In genomic region chr10:86959737-86960002, GRCh38 we compare ENCODE assay signal across 13 cellular contexts. TPM values are rescaled to one million over a fixed set of nuclear protein-coding genes. Genes with fewer than 3 reads are reported as not detected.
DNase-seq lines count a peak whose midpoint lies in the region; ATAC-seq and TF ChIP-seq lines count a peak whose summit lies in the region.
"Had no signal": no experiment of that assay in that cellular context is flagged by ENCODE, and none has a peak within 500 bp of the region (broad histone marks: within the 10 kb centered on the region; RNA-seq: fewer than 3 reads in every experiment).

No MANE protein-coding gene starts in this region.

- CTCF ChIA-PET in activated CD4-positive, alpha-beta T cell treated with anti-CD3 and anti-CD28 coated beads for 36 hours (lab: Charles Lee): no interaction called here

- TF ChIP-seq POLR2A in tibial nerve (IDR thresholded peaks at IDR 0.05): no peak

- POLR2A ChIA-PET in activated CD4-positive, alpha-beta T cell treated with anti-CD3 and anti-CD28 coated beads for 36 hours (lab: Charles Lee): no interaction called here

- intact Hi-C loops in activated CD4-positive, alpha-beta T cell treated with anti-CD3 and anti-CD28 coated beads for 36 hours (cut with DNase I, micrococcal nuclease): loop anchor here (1.0 to 10.0 kb wide), 3 partner anchors 20 to 271 kb away; partner anchors contain the start of genes GLUD1 (in 1 of the 2) and SHLD2 (in 1 of the 2)
- intact Hi-C loops in sciatic nerve (cut with DNase I): no loop called here

- TF ChIP-seq CTCF in tibial nerve (IDR thresholded peaks at IDR 0.05): no peak

- H3K27ac ChIP-seq in caudate nucleus (ENCODE audit: low read depth, low read length): peak overlapping the region; percentile 67
- H3K27ac ChIP-seq in muscle layer of duodenum (ENCODE audit: low read length): peak overlapping the region; percentile 39
- H3K27ac ChIP-seq in tibial nerve: peak overlapping the region; percentile 67 to 94 (median 84)

- H3K27me3 Mint-ChIP-seq in activated CD4-positive, alpha-beta T cell treated with anti-CD3 and anti-CD28 coated beads for 36 hours: no peaks in the 10 kb centered on the region
- H3K27me3 Mint-ChIP-seq: stimulated activated naive CD8-positive, alpha-beta T cell treated with anti-CD3 and anti-CD28 coated beads, Interleukin-15, amount 100 ng/mL, for 72 hours had no signal

- H3K4me1 ChIP-seq in muscle layer of duodenum (ENCODE audit: control insufficient read depth in 1 of 2, insufficient read depth in 2 of 2, low read length in 2 of 2): peaks cover 8 to 14% of the 10 kb centered on the region in 2 donors
- H3K4me1 ChIP-seq in tibial nerve: peaks cover 3 to 83% (median 46%) of the 10 kb centered on the region in 4 donors

- DNase-seq in activated CD4-positive, alpha-beta T cell treated with anti-CD3 and anti-CD28 coated beads for 36 hours: peak; percentile 3
- DNase-seq in activated CD4-positive, alpha-beta T cell treated with anti-CD3 and anti-CD28 coated beads, Interleukin-2, amount 50 U/mL, for 1 hour: no peak
- no peak for DNase-seq in caudate nucleus (lab: John Stamatoyannopoulos, UW)
- DNase-seq in tibial nerve (ENCODE audit: low spot score in 2 of 2): no peak
- DNase-seq in NOMO-1 (lab: John Stamatoyannopoulos, UW; ENCODE audit: unreplicated experiment in 2 of 2): no peak
- no peak for DNase-seq in sciatic nerve (ENCODE audit: low spot score)
- DNase-seq: GDM1; NCI-H510A treated with DMSO at 0.1 percent for 48 hours; SIG-M5; stimulated activated CD4-positive, alpha-beta T cell treated with anti-CD3 and anti-CD28 coated beads, Interleukin-4, amount 100 ng/mL, for 4 hours had no signal

- H3K4me3 Mint-ChIP-seq in activated CD4-positive, alpha-beta T cell treated with anti-CD3 and anti-CD28 coated beads for 36 hours: no peak overlapping the region
- H3K4me3 Mint-ChIP-seq: stimulated activated naive CD8-positive, alpha-beta T cell treated with anti-CD3 and anti-CD28 coated beads, Interleukin-15, amount 100 ng/mL, for 72 hours had no signal

- H3K4me1 Mint-ChIP-seq in activated CD4-positive, alpha-beta T cell treated with anti-CD3 and anti-CD28 coated beads for 36 hours: no peaks in the 10 kb centered on the region

- no peaks in the 10 kb centered on the region for H3K36me3 Mint-ChIP-seq in activated CD4-positive, alpha-beta T cell treated with anti-CD3 and anti-CD28 coated beads for 36 hours (ENCODE audit: low read depth)

- H3K27ac Mint-ChIP-seq in activated CD4-positive, alpha-beta T cell treated with anti-CD3 and anti-CD28 coated beads for 36 hours: no peak overlapping the region
- H3K27ac Mint-ChIP-seq: stimulated activated naive CD8-positive, alpha-beta T cell treated with anti-CD3 and anti-CD28 coated beads, Interleukin-15, amount 100 ng/mL, for 72 hours had no signal

- ATAC-seq in activated CD4-positive, alpha-beta T cell treated with anti-CD3 and anti-CD28 coated beads for 36 hours: no peak
- ATAC-seq in HG03175 (IDR thresholded peaks at IDR 0.05; ENCODE audit: unreplicated experiment): no peak
- no peak for ATAC-seq in sciatic nerve

- no peaks in the 10 kb centered on the region for H3K27me3 ChIP-seq in muscle layer of duodenum (ENCODE audit: low read depth, low read length)
- H3K27me3 ChIP-seq in tibial nerve: no peaks in the 10 kb centered on the region

- no peak for TF ChIP-seq EP300 in tibial nerve (IDR thresholded peaks at IDR 0.05)

- H3K9me3 Mint-ChIP-seq in activated CD4-positive, alpha-beta T cell treated with anti-CD3 and anti-CD28 coated beads for 36 hours (ENCODE audit: low read depth): no peaks in the 10 kb centered on the region
- H3K9me3 Mint-ChIP-seq: stimulated activated naive CD8-positive, alpha-beta T cell treated with anti-CD3 and anti-CD28 coated beads, Interleukin-15, amount 100 ng/mL, for 72 hours had no signal

- WGBS in tibial nerve, 2 donors: 58 to 100% methylated on average over 2 of the region's 2 CpGs

- H3K4me3 ChIP-seq in muscle layer of duodenum (ENCODE audit: low read depth in 1 of 2, low read length in 2 of 2): peak overlapping the region in 1 of 2 donors; percentile 7
- peak overlapping the region in 2 of 4 donors; percentile 15 to 44 for H3K4me3 ChIP-seq in tibial nerve

- H3K36me3 ChIP-seq in muscle layer of duodenum (ENCODE audit: control insufficient read depth in 1 of 2, insufficient read depth in 2 of 2, low read length in 2 of 2) (no peaks in the 10 kb centered on the region), tibial nerve (no peaks in the 10 kb centered on the region)

- H3K9me3 ChIP-seq in muscle layer of duodenum (ENCODE audit: control insufficient read depth in 1 of 2, low read length in 2 of 2) (no peaks in the 10 kb centered on the region), tibial nerve (no peaks in the 10 kb centered on the region)

RNA-seq across cellular contexts. Expression of gene SNCG, which starts 1.3 kb away (rescaled TPM):
- not detected for total RNA-seq in activated CD4-positive, alpha-beta T cell treated with anti-CD3 and anti-CD28 coated beads for 36 hours
- total RNA-seq in tibial nerve: 100 to 1,000 TPM in 2 of 4 donors, 10 to 100 TPM in 2; 86.1 to 213 (median 119) TPM
- total RNA-seq in sciatic nerve: 132 TPM

RNA-seq across cellular contexts. Expression of gene MMRN2, which starts 2.3 kb away (rescaled TPM):
- total RNA-seq in activated CD4-positive, alpha-beta T cell treated with anti-CD3 and anti-CD28 coated beads for 36 hours: not detected
- total RNA-seq in tibial nerve (10 to 100 TPM; 27.6 to 81.2 (median 61.9) TPM), sciatic nerve (66.2 TPM)

RNA-seq across cellular contexts. Expression of gene ADIRF, which starts 8.6 kb away (rescaled TPM):
- not detected for total RNA-seq in activated CD4-positive, alpha-beta T cell treated with anti-CD3 and anti-CD28 coated beads for 36 hours
- total RNA-seq in tibial nerve (1,000 to 10,000 TPM in 2 of 4 donors, 100 to 1,000 TPM in 2; 703 to 1,895 (median 1,121) TPM), sciatic nerve (599 TPM)

Comparison
In these comparisons a context has a peak if more than half of its experiments do, and no peak if none do; other contexts are left out.
1. RNA of gene SNCG, which starts 1.3 kb away (total RNA-seq): 86.1 to 213 TPM in tibial nerve and 132 TPM in sciatic nerve (single experiment); not detected in activated CD4-positive, alpha-beta T cell treated with anti-CD3 and anti-CD28 coated beads for 36 hours; every median in the first group is over 10 times any median in the second.
2. RNA of gene MMRN2, which starts 2.3 kb away (total RNA-seq): 66.2 TPM in sciatic nerve (single experiment) and 27.6 to 81.2 TPM in tibial nerve; not detected in activated CD4-positive, alpha-beta T cell treated with anti-CD3 and anti-CD28 coated beads for 36 hours; every median in the first group is over 10 times any median in the second.
3. RNA of gene ADIRF, which starts 8.6 kb away (total RNA-seq): 703 to 1,895 TPM in tibial nerve and 599 TPM in sciatic nerve (single experiment); not detected in activated CD4-positive, alpha-beta T cell treated with anti-CD3 and anti-CD28 coated beads for 36 hours; every median in the first group is over 100 times any median in the second.
4. Peak in every context shown above with its lines, with median percentiles within 50 percentile points of each other: H3K27ac ChIP-seq.